ENCODE assay signal across 18 cellular contexts in genomic region chr6:122653094-122653493, GRCh38. TPM values are rescaled to one million over a fixed set of nuclear protein-coding genes. Genes with fewer than 3 reads are reported as not detected.
A peak's percentile ranks its signal among the peaks of the same experiment; 100 is the strongest.
DNase-seq lines count a peak whose midpoint lies in the region; ATAC-seq and TF ChIP-seq lines count a peak whose summit lies in the region.
"Had no signal": no experiment of that assay in that cellular context is flagged by ENCODE, and none has a peak within 500 bp of the region (broad histone marks: within the 10 kb centered on the region; RNA-seq: fewer than 3 reads in every experiment).

No MANE protein-coding gene starts in this region.

- no peak; the same call in 2 of the 3 replicates for ATAC-seq in GM23338
- ATAC-seq in RWPE2 (ENCODE audit: low read depth) = peak; percentile 96
- peak; percentile 99 for ATAC-seq in foreskin keratinocyte
- ATAC-seq in HG03108 (IDR thresholded peaks at IDR 0.05; ENCODE audit: unreplicated experiment) = no peak
- ATAC-seq: gastrocnemius medialis, Right ventricle myocardium inferior had no signal

- H3K4me3 ChIP-seq in GM23338 (no peak overlapping the region), RWPE2 (ENCODE audit: severe bottlenecking) (no peak overlapping the region), skeletal muscle satellite cell (ENCODE audit: low read length) (no peak overlapping the region)
- H3K4me3 ChIP-seq: gastrocnemius medialis, thoracic aorta had no signal

- H3K36me3 ChIP-seq in GM23338 (ENCODE audit: insufficient read depth) = no peaks in the 10 kb centered on the region
- H3K36me3 ChIP-seq in RWPE2 (ENCODE audit: low read depth) = no peaks in the 10 kb centered on the region
- H3K36me3 ChIP-seq in skeletal muscle satellite cell (ENCODE audit: insufficient read depth, low read length) = no peaks in the 10 kb centered on the region
- H3K36me3 ChIP-seq: BE2C, gastrocnemius medialis, thoracic aorta had no signal

- H3K4me3 Mint-ChIP-seq in GM23338 (no peak overlapping the region), immature natural killer cell (no peak overlapping the region)

- no peak overlapping the region for H3K27ac ChIP-seq in GM23338 (ENCODE audit: low read depth)
- H3K27ac ChIP-seq in RWPE2 (ENCODE audit: poor library complexity, severe bottlenecking) = peak overlapping the region; percentile 83
- H3K27ac ChIP-seq in foreskin keratinocyte = peak overlapping the region; percentile 40
- H3K27ac ChIP-seq: gastrocnemius medialis, thoracic aorta had no signal

- H3K9me2 ChIP-seq in GM23338 (ENCODE audit: insufficient read depth) = peaks cover 4% of the 10 kb centered on the region; the same call in 1 of the 2 replicates

- H4K20me1 ChIP-seq in GM23338 (replicated peaks; ENCODE audit: insufficient read depth) = 0 out of 2 replicates have a peak, but pooled peaks cover 7% of the 10 kb centered on the region

- H3K36me3 Mint-ChIP-seq in GM23338 (ENCODE audit: low read depth) = no peaks in the 10 kb centered on the region
- H3K36me3 Mint-ChIP-seq in immature natural killer cell = no peaks in the 10 kb centered on the region

- peak overlapping the region; percentile 18 for H3K27ac Mint-ChIP-seq in GM23338
- H3K27ac Mint-ChIP-seq in immature natural killer cell = no peak overlapping the region

- H3F3A ChIP-seq in GM23338 (replicated peaks; ENCODE audit: low read depth) = no peaks in the 10 kb centered on the region

- H3K9me3 ChIP-seq in RWPE2 (ENCODE audit: severe bottlenecking) (no peaks in the 10 kb centered on the region), skeletal muscle satellite cell (replicated peaks; ENCODE audit: low read length) (no peaks in the 10 kb centered on the region)
- H3K9me3 ChIP-seq: BE2C, gastrocnemius medialis, thoracic aorta had no signal

- DNase-seq in GM23338 (ENCODE audit: low spot score) = peak; percentile 11
- no peak for DNase-seq in RWPE2 (ENCODE audit: low spot score)
- peak; percentile 76 to 91 for DNase-seq in foreskin keratinocyte
- DNase-seq in immature natural killer cell = no peak
- DNase-seq in DMS 273 (lab: John Stamatoyannopoulos, UW; ENCODE audit: unreplicated experiment) = no peak
- no peak for DNase-seq in AML-193 (lab: John Stamatoyannopoulos, UW)
- DNase-seq: activated CD4-positive, alpha-beta T cell treated with anti-CD3 and anti-CD28 coated beads, Interleukin-2, amount 50 U/mL, for 48 hours; BE2C; DND-41; effector CD8-positive, alpha-beta T cell; gastrocnemius medialis; Kasumi-1; NCI-H1694 treated with DMSO at 0.1 percent for 48 hours; NCI-H748 treated with DMSO at 0.1 percent for 48 hours had no signal

- H2AFZ ChIP-seq in GM23338 = no peak overlapping the region

- H3K4me2 ChIP-seq in GM23338 (no peak overlapping the region), skeletal muscle satellite cell (ENCODE audit: low read length) (peak overlapping the region; percentile 8)

- H3K9me3 Mint-ChIP-seq in GM23338 = no peaks in the 10 kb centered on the region
- peaks cover 0 to 5% (median 3%) of the 10 kb centered on the region in 6 donors for H3K9me3 Mint-ChIP-seq in immature natural killer cell

- H3K27me3 Mint-ChIP-seq in GM23338 (ENCODE audit: insufficient read depth, low read depth, poor library complexity) (no peaks in the 10 kb centered on the region), immature natural killer cell (ENCODE audit: low read depth in 3 of 3) (peaks cover 0 to 2% (median 0%) of the 10 kb centered on the region in 3 donors)

- peaks cover 16% of the 10 kb centered on the region; the same call in 2 of the 3 replicates for H3K4me1 Mint-ChIP-seq in GM23338
- no peaks in the 10 kb centered on the region for H3K4me1 Mint-ChIP-seq in immature natural killer cell

- H3K27me3 ChIP-seq in GM23338 (ENCODE audit: insufficient read depth) = no peaks in the 10 kb centered on the region
- H3K27me3 ChIP-seq in RWPE2 (ENCODE audit: insufficient read depth, poor library complexity, severe bottlenecking) = no peaks in the 10 kb centered on the region
- no peaks in the 10 kb centered on the region for H3K27me3 ChIP-seq in foreskin keratinocyte
- H3K27me3 ChIP-seq in skeletal muscle satellite cell (ENCODE audit: control insufficient read depth, insufficient read depth, low read length) = no peaks in the 10 kb centered on the region
- H3K27me3 ChIP-seq: BE2C, gastrocnemius medialis had no signal

- H3K4me1 ChIP-seq in GM23338 (ENCODE audit: insufficient read depth) = no peaks in the 10 kb centered on the region; the same call in 1 of the 2 replicates
- peaks cover 30% of the 10 kb centered on the region for H3K4me1 ChIP-seq in RWPE2 (ENCODE audit: insufficient read depth, poor library complexity, severe bottlenecking)
- peaks cover 7% of the 10 kb centered on the region for H3K4me1 ChIP-seq in foreskin keratinocyte
- H3K4me1 ChIP-seq in skeletal muscle satellite cell (ENCODE audit: control insufficient read depth, insufficient read depth, low read length) = peaks cover 25% of the 10 kb centered on the region
- H3K4me1 ChIP-seq: BE2C, gastrocnemius medialis had no signal

- no peaks in the 10 kb centered on the region for H3K79me2 ChIP-seq in GM23338 (replicated peaks; ENCODE audit: insufficient read depth)

- TF ChIP-seq CTCF in GM23338 (conservative IDR thresholded peaks at IDR 0.05; ENCODE audit: low read depth in 2 of 2) = no peak
- TF ChIP-seq CTCF in RWPE2 (IDR thresholded peaks at IDR 0.05; ENCODE audit: poor library complexity, severe bottlenecking) = no peak
- no peak for TF ChIP-seq CTCF in foreskin keratinocyte (conservative IDR thresholded peaks at IDR 0.05)

- no peak overlapping the region for H3K9ac ChIP-seq in skeletal muscle satellite cell (ENCODE audit: low read depth, low read length)

TF ChIP-seq in GM23338, 12 proteins besides CTCF, POLR2A, EP300 and RAD21 (continues in another document):
- no peak for TF ChIP-seq ZNF114 (CRISPR knock-in tag; IDR thresholded peaks at IDR 0.05)
- TF ChIP-seq NANOG (IDR thresholded peaks at IDR 0.05; ENCODE audit: borderline replicate concordance) = no peak
- TF ChIP-seq ZNF462 (CRISPR knock-in tag; IDR thresholded peaks at IDR 0.05) = no peak
- no peak for TF ChIP-seq EZH2phosphoT487 (IDR thresholded peaks at IDR 0.05; ENCODE audit: unreplicated experiment)
- TF ChIP-seq JUNB (IDR thresholded peaks at IDR 0.05; ENCODE audit: unreplicated experiment) = no peak

RNA-seq across cellular contexts. Expression of gene PKIB, which starts 42.9 kb away (rescaled TPM):
- 170 TPM in 2 replicates for total RNA-seq in GM23338 (2014; rRNA removed; shearing (Covaris generic))
- polyA plus RNA-seq in GM23338 (2016; fragmentation: Nextera tagmentation; extraction: Ambion mirVana) (125 and 128 TPM in 2 replicates), foreskin keratinocyte (0.94 and 2.8 TPM in 2 replicates), immature natural killer cell (1 to 10 TPM in 2 of 3 donors, not detected in 1; 2.1 to 5.0 TPM)
- total RNA-seq in foreskin keratinocyte = 1.4 and 2.9 TPM in 2 replicates
- total RNA-seq in skeletal muscle satellite cell (2012; rRNA removed) = 0.25 and 0.66 TPM in 2 replicates
- total RNA-seq: Right ventricle myocardium inferior had no signal

Comparison
In these comparisons a context has a peak if more than half of its experiments do, and no peak if none do; other contexts are left out.
1. ATAC-seq: peak in RWPE2 (single experiment) and foreskin keratinocyte (single experiment); none in GM23338 (single experiment) and HG03108 (single experiment).
2. DNase-seq: peak in GM23338 (single experiment) and foreskin keratinocyte (2 of 2); none in RWPE2 (single experiment), immature natural killer cell (0 of 3), DMS 273 (single experiment) and AML-193 (0 of 2).
3. RNA of gene PKIB, which starts 42.9 kb away (polyA plus RNA-seq): 125 to 128 TPM in GM23338; 2.1 to 5.0 TPM in immature natural killer cell and 0.94 to 2.8 TPM in foreskin keratinocyte; every median in the first group is over 10 times any median in the second.